Comparison of ENCODE assay signal across 1 cellular context in genomic region chr19:47005164-47005641, GRCh38.
A peak's percentile ranks its signal among the peaks of the same experiment; 100 is the strongest.
TF ChIP-seq lines count a peak whose summit lies in the region.

No MANE protein-coding gene starts in this region.

TF ChIP-seq in HepG2, 621 proteins besides CTCF, POLR2A, EP300 and RAD21 (continued from another document and continues in another):
- TF ChIP-seq ZNF672 (CRISPR knock-in tag; IDR thresholded peaks at IDR 0.05) = no peak
- no peak for TF ChIP-seq NFE2L1 (CRISPR knock-in tag; IDR thresholded peaks at IDR 0.05; ENCODE audit: borderline replicate concordance)
- no peak for TF ChIP-seq ZNF574 (CRISPR knock-in tag; IDR thresholded peaks at IDR 0.05)
- TF ChIP-seq MYC (CRISPR knock-in tag; IDR thresholded peaks at IDR 0.05; ENCODE audit: borderline replicate concordance) = 0 out of 2 replicates have a peak, but pooled peaks have one; percentile 22
- no peak for TF ChIP-seq ZNF34 (CRISPR knock-in tag; IDR thresholded peaks at IDR 0.05; ENCODE audit: borderline replicate concordance)
- TF ChIP-seq BORCS8-MEF2B (CRISPR knock-in tag; IDR thresholded peaks at IDR 0.05) = no peak
- TF ChIP-seq ZNF687 (CRISPR knock-in tag; IDR thresholded peaks at IDR 0.05) = peak; percentile 80
- 0 out of 2 replicates have a peak, but pooled peaks have one; percentile 14 for TF ChIP-seq ERF (CRISPR knock-in tag; IDR thresholded peaks at IDR 0.05)
- no peak for TF ChIP-seq ZNF800 (CRISPR knock-in tag; IDR thresholded peaks at IDR 0.05)
- no peak for TF ChIP-seq ISX (CRISPR knock-in tag; conservative IDR thresholded peaks at IDR 0.05)
- TF ChIP-seq ZNF441 (CRISPR knock-in tag; IDR thresholded peaks at IDR 0.05; ENCODE audit: borderline replicate concordance) = no peak
- no peak for TF ChIP-seq SOX6 (IDR thresholded peaks at IDR 0.05)
- 0 out of 2 replicates have a peak, but pooled peaks have one; percentile 10 for TF ChIP-seq SOX6 (CRISPR knock-in tag; IDR thresholded peaks at IDR 0.05)
- TF ChIP-seq ZNF639 (CRISPR knock-in tag; conservative IDR thresholded peaks at IDR 0.05) = no peak
- no peak for TF ChIP-seq EZH2 (conservative IDR thresholded peaks at IDR 0.05; ENCODE audit: low read depth, low read length)
- peak; percentile 66; the same call in 1 of the 2 replicates for TF ChIP-seq GABPB1 (CRISPR knock-in tag; IDR thresholded peaks at IDR 0.05)
- peak; percentile 31 for TF ChIP-seq AGO1 (IDR thresholded peaks at IDR 0.05; ENCODE audit: low read depth, low read length, poor library complexity, severe bottlenecking)
- TF ChIP-seq AGO2 (optimal IDR thresholded peaks at IDR 0.05; ENCODE audit: low read depth, low read length) = peak; percentile 99
- no peak for TF ChIP-seq POLR2AphosphoS2 (IDR thresholded peaks at IDR 0.05; ENCODE audit: low read depth, low read length)
- no peak for TF ChIP-seq ZNF720 (CRISPR knock-in tag; IDR thresholded peaks at IDR 0.05)
- TF ChIP-seq ZNF407 (CRISPR knock-in tag; IDR thresholded peaks at IDR 0.05; ENCODE audit: not compliant biosample characterization) = no peak
- no peak for TF ChIP-seq ZBED4 (CRISPR knock-in tag; IDR thresholded peaks at IDR 0.05; ENCODE audit: borderline replicate concordance)
- no peak for TF ChIP-seq KLF6 (CRISPR knock-in tag; IDR thresholded peaks at IDR 0.05)
- peak; percentile 94 for TF ChIP-seq RBM22 (optimal IDR thresholded peaks at IDR 0.05; ENCODE audit: low read length)
- no peak for TF ChIP-seq MLXIP (CRISPR knock-in tag; IDR thresholded peaks at IDR 0.05; ENCODE audit: borderline replicate concordance)
- TF ChIP-seq NFKB2 (CRISPR knock-in tag; IDR thresholded peaks at IDR 0.05; ENCODE audit: borderline replicate concordance) = peak; percentile 71
- TF ChIP-seq ZC3H13 (CRISPR knock-in tag; IDR thresholded peaks at IDR 0.05) = peak; percentile 95
- TF ChIP-seq ZNF44 (CRISPR knock-in tag; IDR thresholded peaks at IDR 0.05) = no peak
- no peak for TF ChIP-seq ZSCAN29 (CRISPR knock-in tag; conservative IDR thresholded peaks at IDR 0.05)
- no peak for TF ChIP-seq ZNF30 (CRISPR knock-in tag; IDR thresholded peaks at IDR 0.05)
